9 cellular contexts compared by ENCODE assay signal in genomic region chr17:81285894-81286293, GRCh38. TPM values are rescaled to one million over a fixed set of nuclear protein-coding genes. Genes with fewer than 3 reads are reported as not detected.
DNase-seq lines count a peak whose midpoint lies in the region; ATAC-seq, FAIRE-seq and TF ChIP-seq lines count a peak whose summit lies in the region.
"Had no signal": no experiment of that assay in that cellular context is flagged by ENCODE, and none has a peak within 500 bp of the region (broad histone marks: within the 10 kb centered on the region; RNA-seq: fewer than 3 reads in every experiment).

No MANE protein-coding gene starts in this region.

- no peaks in the 10 kb centered on the region for H3K27me3 Mint-ChIP-seq in T-helper 17 cell

- intact Hi-C loops in esophagus squamous epithelium (cut with DNase I): no loop called here

- H3K27ac Mint-ChIP-seq in T-helper 17 cell: peak overlapping the region; percentile 94

- no peaks in the 10 kb centered on the region for H3K27me3 ChIP-seq in GM06990 (replicated peaks; ENCODE audit: control insufficient read depth, insufficient read depth, low read length)
- H3K27me3 ChIP-seq in esophagus squamous epithelium: no peaks in the 10 kb centered on the region
- no peaks in the 10 kb centered on the region for H3K27me3 ChIP-seq in rectal smooth muscle tissue (ENCODE audit: control insufficient read depth, insufficient read depth, low read length)

- H3K9me3 ChIP-seq in T-helper 17 cell (ENCODE audit: control insufficient read depth, low read length, poor library complexity, severe bottlenecking) (no peaks in the 10 kb centered on the region), esophagus squamous epithelium (no peaks in the 10 kb centered on the region)

- no peak for TF ChIP-seq POLR2A in esophagus squamous epithelium (IDR thresholded peaks at IDR 0.05)

- H3K9ac ChIP-seq in rectal smooth muscle tissue (ENCODE audit: low read length): no peak overlapping the region

- H3K27ac ChIP-seq in esophagus squamous epithelium: peak overlapping the region; percentile 44 to 83 (median 66)
- peak overlapping the region; percentile 24 for H3K27ac ChIP-seq in rectal smooth muscle tissue (ENCODE audit: low read depth, low read length)

- peak; percentile 7 for ATAC-seq in T-helper 17 cell

- H3K4me1 Mint-ChIP-seq in T-helper 17 cell: peaks cover 42% of the 10 kb centered on the region

- DNase-seq in GM06990 (ENCODE audit: extremely low read depth, insufficient read length) (no peak), T-helper 17 cell (no peak), esophagus squamous epithelium (lab: John Stamatoyannopoulos, UW) (no peak), retina (no peak), urothelium cell line (ENCODE audit: low spot score) (no peak), NCI-H446 (lab: John Stamatoyannopoulos, UW) (no peak), MV-4-11 (lab: John Stamatoyannopoulos, UW) (no peak)
- DNase-seq: SIG-M5 had no signal

- H3K36me3 Mint-ChIP-seq in T-helper 17 cell (ENCODE audit: low read depth): no peaks in the 10 kb centered on the region

- H3K4me3 Mint-ChIP-seq in T-helper 17 cell: peak overlapping the region; percentile 91

- WGBS in esophagus squamous epithelium, 2 donors: 66 to 95% methylated on average over 4 to 7 of the region's 12 CpGs

- H3K4me1 ChIP-seq in esophagus squamous epithelium (peaks cover 13 to 51% (median 20%) of the 10 kb centered on the region in 3 donors), rectal smooth muscle tissue (ENCODE audit: control insufficient read depth, insufficient read depth, low read length) (no peaks in the 10 kb centered on the region)

- H3K36me3 ChIP-seq in GM06990 (ENCODE audit: control insufficient read depth, insufficient read depth, low read length): peaks cover 32% of the 10 kb centered on the region
- peaks cover 14 to 84% (median 21%) of the 10 kb centered on the region in 3 donors for H3K36me3 ChIP-seq in esophagus squamous epithelium
- peaks cover 6% of the 10 kb centered on the region for H3K36me3 ChIP-seq in rectal smooth muscle tissue (ENCODE audit: control insufficient read depth, insufficient read depth, low read length)

- no peak for FAIRE-seq in urothelium cell line (lab: Jason Lieb, UNC)

- H3K4me3 ChIP-seq in GM06990 (replicated peaks; ENCODE audit: low read depth, low read length) (peak overlapping the region; percentile 69), esophagus squamous epithelium (peak overlapping the region in 2 of 4 donors; percentile 41 to 56), rectal smooth muscle tissue (ENCODE audit: low read length) (peak overlapping the region; percentile 55)

- TF ChIP-seq CTCF in GM06990 (IDR thresholded peaks at IDR 0.05; ENCODE audit: insufficient read depth, low read length, poor library complexity, severe bottlenecking) (no peak), esophagus squamous epithelium (IDR thresholded peaks at IDR 0.05) (no peak)

RNA-seq across cellular contexts. Expression of gene SLC38A10, which starts 9.2 kb away (rescaled TPM):
- 10 to 100 TPM; 59.4 to 98.4 TPM for total RNA-seq in T-helper 17 cell
- total RNA-seq in esophagus squamous epithelium: 10 to 100 TPM; 37.8 to 49.8 (median 45.3) TPM

RNA-seq across cellular contexts. Expression of gene NDUFAF8, which starts 46.8 kb away (rescaled TPM):
- total RNA-seq in T-helper 17 cell (10 to 100 TPM; 30.6 to 37.0 TPM), esophagus squamous epithelium (10 to 100 TPM; 22.0 to 67.0 (median 34.3) TPM)

RNA-seq across cellular contexts. Expression of gene TEPSIN, which starts 47.0 kb away (rescaled TPM):
- 10 to 100 TPM; 84.1 to 90.9 TPM for total RNA-seq in T-helper 17 cell
- total RNA-seq in esophagus squamous epithelium: 10 to 100 TPM; 16.7 to 42.9 (median 23.3) TPM
